ENCODE assay signal across 15 cellular contexts in genomic region chr1:26094076-26094669, GRCh38. TPM values are rescaled to one million over a fixed set of nuclear protein-coding genes. Genes with fewer than 3 reads are reported as not detected.
DNase-seq lines count a peak whose midpoint lies in the region; ATAC-seq lines count a peak whose summit lies in the region.
"Had no signal": no experiment of that assay in that cellular context is flagged by ENCODE, and none has a peak within 500 bp of the region (broad histone marks: within the 10 kb centered on the region; RNA-seq: fewer than 3 reads in every experiment).

No MANE protein-coding gene starts in this region.

- H3K9me3 ChIP-seq in BLaER1 (no peaks in the 10 kb centered on the region), HUES6 (ENCODE audit: control insufficient read depth, insufficient read depth, low read depth, low read length) (no peaks in the 10 kb centered on the region), mesodermal cell (ENCODE audit: control insufficient read depth, low read length) (no peaks in the 10 kb centered on the region)

- H3K27ac ChIP-seq in BLaER1 (peak overlapping the region; percentile 70; the same call in 1 of the 2 replicates), HUES6 (ENCODE audit: low read depth, low read length) (peak overlapping the region; percentile 65; the same call in 1 of the 2 replicates), mesodermal cell (ENCODE audit: low read depth, low read length, severe bottlenecking) (peak overlapping the region; percentile 6)

- H3K4me2 ChIP-seq in BLaER1: peak overlapping the region; percentile 77

- H3K4me3 ChIP-seq in BLaER1 (0 out of 2 replicates have a peak overlapping the region, but pooled peaks have one; percentile 12), HUES6 (ENCODE audit: low read depth, low read length) (peak overlapping the region; percentile 27; the same call in 1 of the 2 replicates), mesodermal cell (ENCODE audit: extremely low read depth, insufficient read depth, low read length, poor library complexity, severe bottlenecking) (no peak overlapping the region)

- ATAC-seq in esophagus mucosa: peak; percentile 38
- no peak for ATAC-seq in HG02970 (IDR thresholded peaks at IDR 0.05; ENCODE audit: low FRiP score, unreplicated experiment)
- ATAC-seq in GM19023 (IDR thresholded peaks at IDR 0.05; ENCODE audit: unreplicated experiment): no peak
- ATAC-seq: T-cell had no signal

- 16 to 23% methylated on average over 3 of the region's 11 CpGs for WGBS in mesodermal cell (ENCODE audit: insufficient coverage in 2 of 2), 2 experiments

- H3K27me3 ChIP-seq in BLaER1: no peaks in the 10 kb centered on the region
- H3K27me3 ChIP-seq in HUES6 (ENCODE audit: control insufficient read depth, insufficient read depth, low read length): no peaks in the 10 kb centered on the region

- H3K36me3 ChIP-seq in BLaER1 (no peaks in the 10 kb centered on the region), HUES6 (ENCODE audit: control insufficient read depth, insufficient read depth, low read length) (no peaks in the 10 kb centered on the region), mesodermal cell (ENCODE audit: control insufficient read depth, insufficient read depth, low read length) (no peaks in the 10 kb centered on the region)

- H4K20me1 ChIP-seq in BLaER1: no peaks in the 10 kb centered on the region

- DNase-seq in CD1c-positive myeloid dendritic cell (ENCODE audit: extremely low spot score) (no peak), SW 1271 (lab: John Stamatoyannopoulos, UW) (no peak)
- DNase-seq: CD4-positive, alpha-beta T cell; kidney glomerular epithelial cell; NCI-H1048; occipital lobe; stimulated activated CD4-positive, alpha-beta T cell treated with anti-CD3 and anti-CD28 coated beads, Interleukin-4, amount 100 ng/mL, for 24 hours; T-cell had no signal

- peaks cover 49% of the 10 kb centered on the region for H3K4me1 ChIP-seq in BLaER1
- peaks cover 32% of the 10 kb centered on the region for H3K4me1 ChIP-seq in HUES6 (ENCODE audit: control insufficient read depth, insufficient read depth, low read length)
- H3K4me1 ChIP-seq in mesodermal cell (ENCODE audit: control insufficient read depth, insufficient read depth, low read length, poor library complexity, severe bottlenecking): peaks cover 23% of the 10 kb centered on the region

- H3K9ac ChIP-seq in BLaER1 (peak overlapping the region; percentile 52; the same call in 1 of the 2 replicates), HUES6 (ENCODE audit: low read length) (peak overlapping the region; percentile 80)

RNA-seq across cellular contexts. Expression of gene PDIK1L, which starts 17.5 kb away (rescaled TPM):
- 8.2 TPM for total RNA-seq in esophagus mucosa
- 2.6 TPM for polyA plus RNA-seq in mesodermal cell (2013, experiment 1 of 2)
- polyA plus RNA-seq in mesodermal cell (2013, experiment 2 of 2): 2.9 TPM

RNA-seq across cellular contexts. Expression of gene TRIM63, which starts 26.7 kb away (rescaled TPM):
- not detected for total RNA-seq in esophagus mucosa
- polyA plus RNA-seq in mesodermal cell (2013, experiment 1 of 2): 0.37 TPM
- 0.40 TPM for polyA plus RNA-seq in mesodermal cell (2013, experiment 2 of 2)
- total RNA-seq: CD4-positive, alpha-beta T cell; fibroblast of lung; T-cell had no signal
- polyA plus RNA-seq: fibroblast of lung had no signal

RNA-seq across cellular contexts. Expression of gene SLC30A2, which starts 48.3 kb away (rescaled TPM):
- not detected for total RNA-seq in esophagus mucosa
- not detected for polyA plus RNA-seq in mesodermal cell (2013, experiment 1 of 2)
- not detected for polyA plus RNA-seq in mesodermal cell (2013, experiment 2 of 2)
- total RNA-seq: CD4-positive, alpha-beta T cell; fibroblast of lung; occipital lobe had no signal
- polyA plus RNA-seq: fibroblast of lung had no signal

Comparison
In these comparisons a context has a peak if more than half of its experiments do, and no peak if none do; other contexts are left out.
1. H3K27ac ChIP-seq: peak in every context shown above with its lines; median percentile 70 in BLaER1; 65 in HUES6; 6 in mesodermal cell.